ENCODE assay signal across 9 cellular contexts in the genomic region with DNA sequence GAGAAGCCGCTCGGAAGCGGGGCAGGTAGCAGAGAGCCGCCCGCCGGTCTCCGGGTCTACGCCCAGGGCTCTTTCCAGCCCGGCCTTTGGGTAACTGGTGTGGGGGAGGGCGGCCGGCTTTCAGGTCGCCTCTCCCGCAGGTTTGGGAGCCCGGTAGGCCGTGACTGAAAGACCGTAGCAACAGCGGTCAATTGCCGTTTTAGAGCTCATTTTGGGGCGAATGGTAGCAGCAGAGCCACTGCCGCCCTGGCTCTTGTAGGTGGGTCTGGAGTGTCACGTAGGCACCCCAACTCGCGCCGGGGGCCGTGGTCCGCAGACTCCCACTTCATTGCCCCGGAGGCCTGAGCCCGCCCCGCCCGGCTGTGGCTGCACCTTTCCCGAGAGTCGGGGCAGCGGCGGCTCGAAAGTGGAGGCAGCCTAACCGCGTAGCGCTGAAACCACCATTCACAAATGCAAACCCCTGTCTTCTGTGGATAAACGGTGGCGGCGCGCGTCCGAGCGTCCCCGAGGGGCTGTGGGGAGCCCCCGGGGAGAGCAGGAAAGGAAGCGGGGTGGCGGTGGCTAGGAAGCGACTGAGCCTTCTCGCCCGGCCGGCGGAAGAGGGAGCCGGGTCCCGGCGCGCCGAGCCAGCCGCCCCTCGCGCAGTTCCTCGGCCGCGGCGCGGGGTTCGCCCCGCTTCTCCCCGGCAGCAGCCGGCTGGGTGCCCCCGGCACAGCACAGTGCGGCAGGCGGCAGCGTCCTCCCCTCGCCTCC.
DNase-seq lines count a peak whose midpoint lies in the region; ATAC-seq and TF ChIP-seq lines count a peak whose summit lies in the region.
"Had no signal": no experiment of that assay in that cellular context is flagged by ENCODE, and none has a peak within 500 bp of the region (broad histone marks: within the 10 kb centered on the region; RNA-seq: fewer than 3 reads in every experiment).

No MANE protein-coding gene starts in this region.

- peaks cover 16% of the 10 kb centered on the region for H3K4me1 ChIP-seq in lower lobe of right lung
- peaks cover 8% of the 10 kb centered on the region for H3K4me1 ChIP-seq in upper lobe of right lung

- ATAC-seq in GM21737 (IDR thresholded peaks at IDR 0.05; ENCODE audit: unreplicated experiment) (peak; percentile 62), lower lobe of right lung (peak; percentile 50 to 55), upper lobe of right lung (peak; percentile 43)
- ATAC-seq: naive thymus-derived CD4-positive, alpha-beta T cell had no signal

- H3K9me3 ChIP-seq in lower lobe of right lung (no peaks in the 10 kb centered on the region), upper lobe of right lung (no peaks in the 10 kb centered on the region)

- peak overlapping the region; percentile 69 for H3K4me3 ChIP-seq in coronary artery
- H3K4me3 ChIP-seq in lower lobe of right lung: peak overlapping the region; percentile 56
- peak overlapping the region; percentile 46 for H3K4me3 ChIP-seq in upper lobe of right lung

- H3K27me3 ChIP-seq in lower lobe of right lung (ENCODE audit: low read depth) (peaks cover 48% of the 10 kb centered on the region), upper lobe of right lung (peaks cover 43% of the 10 kb centered on the region)

- TF ChIP-seq CTCF in coronary artery (IDR thresholded peaks at IDR 0.05) (no peak), lower lobe of right lung (IDR thresholded peaks at IDR 0.05) (no peak), upper lobe of right lung (IDR thresholded peaks at IDR 0.05) (no peak)

- intact Hi-C loops in lower lobe of right lung (cut with DNase I) (no loop called here), upper lobe of right lung (cut with DNase I) (no loop called here)

- no peak overlapping the region for H3K27ac ChIP-seq in coronary artery
- no peak overlapping the region for H3K27ac ChIP-seq in lower lobe of right lung
- H3K27ac ChIP-seq in upper lobe of right lung: no peak overlapping the region

- DNase-seq in Daoy (ENCODE audit: low read depth) (peak; percentile 17), NCI-H1417 treated with DMSO at 0.1 percent for 48 hours (lab: John Stamatoyannopoulos, UW) (peak; percentile 48), coronary artery (ENCODE audit: low spot score) (no peak), lower lobe of right lung (peak; percentile 43), upper lobe of right lung (peak; percentile 69), RKO (ENCODE audit: low spot score) (no peak), NCI-H510A treated with DMSO at 0.1 percent for 48 hours (lab: John Stamatoyannopoulos, UW) (no peak)

- H3K36me3 ChIP-seq in lower lobe of right lung: no peaks in the 10 kb centered on the region
- no peaks in the 10 kb centered on the region for H3K36me3 ChIP-seq in upper lobe of right lung

Comparison
In these comparisons a context has a peak if more than half of its experiments do, and no peak if none do; other contexts are left out.
1. DNase-seq: peak in Daoy (single experiment), NCI-H1417 treated with DMSO at 0.1 percent for 48 hours (single experiment), lower lobe of right lung (single experiment) and upper lobe of right lung (single experiment); none in coronary artery (single experiment), RKO (single experiment) and NCI-H510A treated with DMSO at 0.1 percent for 48 hours (single experiment).
2. Peak in every context shown above with its lines, with median percentiles within 50 percentile points of each other: ATAC-seq and H3K4me3 ChIP-seq.